In genomic region chr3:48700750-48701405, GRCh38 we compare ENCODE assay signal across 30 cellular contexts.
"Had no signal": no experiment of that assay in that cellular context is flagged by ENCODE, and none has a peak within 500 bp of the region (broad histone marks: within the 10 kb centered on the region; RNA-seq: fewer than 3 reads in every experiment).

No MANE protein-coding gene starts in this region.

- H3K4me3 ChIP-seq: breast epithelium, left lung, lung, ovary, prostate gland, sigmoid colon, testis, vagina had no signal

- H3K27ac ChIP-seq: left lung, ovary, prostate gland, sigmoid colon, testis, vagina had no signal

- H3K4me3 Mint-ChIP-seq: activated B cell treated with CpG ODN at 0.5 μM for 24 hours; central memory CD8-positive, alpha-beta T cell; dendritic cell treated with granulocyte-macrophage colony-stimulating factor and Interleukin-4, amounts not matched to agents 40 ng/mL and 50 ng/mL, for 4 days; endodermal cell; nephron progenitor cell; type B pancreatic cell had no signal

- H3K36me3 ChIP-seq: breast epithelium, ovary, prostate gland, vagina had no signal

- FAIRE-seq: small intestine had no signal

- H3K9me3 Mint-ChIP-seq: activated B cell treated with CpG ODN at 0.5 μM for 24 hours; central memory CD8-positive, alpha-beta T cell; dendritic cell treated with granulocyte-macrophage colony-stimulating factor and Interleukin-4, amounts not matched to agents 40 ng/mL and 50 ng/mL, for 4 days; endodermal cell had no signal

- H3K27me3 Mint-ChIP-seq: activated B cell treated with CpG ODN at 0.5 μM for 24 hours; central memory CD8-positive, alpha-beta T cell; dendritic cell treated with granulocyte-macrophage colony-stimulating factor and Interleukin-4, amounts not matched to agents 40 ng/mL and 50 ng/mL, for 4 days; type B pancreatic cell had no signal

- H3K27ac Mint-ChIP-seq: activated B cell treated with CpG ODN at 0.5 μM for 24 hours; dendritic cell treated with granulocyte-macrophage colony-stimulating factor and Interleukin-4, amounts not matched to agents 40 ng/mL and 50 ng/mL, for 4 days; nephron progenitor cell; type B pancreatic cell had no signal

- H3K27me3 ChIP-seq: breast epithelium, left lung, ovary, sigmoid colon, testis, vagina had no signal

- DNase-seq: activated B cell treated with CpG ODN at 0.5 μM for 24 hours; activated CD8-positive, alpha-beta memory T cell treated with anti-CD3 and anti-CD28 coated beads for 24 hours; activated gamma-delta T cell; activated naive CD4-positive, alpha-beta T cell treated with anti-CD3 and anti-CD28 coated beads, Interleukin-2, amount 50 U/mL, for 16 hours; activated T-cell treated with anti-CD3 and anti-CD28 coated beads, Interleukin-2, amount 50 U/mL, for 1 hour; amygdala; endodermal cell; foreskin fibroblast; head of caudate nucleus; hippocampal formation; kidney glomerular epithelial cell; left lung; mesendoderm; nephron progenitor cell; ovary; sigmoid colon; small intestine; stimulated activated CD4-positive, alpha-beta T cell treated with anti-CD3 and anti-CD28 coated beads, Interleukin-15, amount 100 ng/mL, for 24 hours; stimulated activated CD4-positive, alpha-beta T cell treated with anti-CD3 and anti-CD28 coated beads, Interleukin-2, amount 100 ng/mL, for 24 hours; stimulated activated naive CD4-positive, alpha-beta T cell treated with Interleukin-2 at 50 U/mL for 16 hours; T-helper 2 cell; testis had no signal

- ATAC-seq: esophagus mucosa, left lung had no signal

- H3K9me3 ChIP-seq: breast epithelium, left lung, ovary, prostate gland, sigmoid colon, testis, vagina had no signal
